ENCODE assay signal across 8 cellular contexts in genomic region chr16:67563708-67564468, GRCh38. TPM values are rescaled to one million over a fixed set of nuclear protein-coding genes. Genes with fewer than 3 reads are reported as not detected.
A peak's percentile ranks its signal among the peaks of the same experiment; 100 is the strongest.
DNase-seq lines count a peak whose midpoint lies in the region; ATAC-seq, FAIRE-seq and TF ChIP-seq lines count a peak whose summit lies in the region.

No MANE protein-coding gene starts in this region.

- ATAC-seq in Right ventricle myocardium superior (ENCODE audit: poor library complexity): peak; percentile 19
- ATAC-seq in Right ventricle myocardium inferior: no peak
- ATAC-seq in K562: no peak
- ATAC-seq in HG03097 (IDR thresholded peaks at IDR 0.05; ENCODE audit: low FRiP score, unreplicated experiment): no peak

- WGBS in K562 (ENCODE audit: insufficient coverage, low coverage, missing lambda C conversion rate): under 1% methylated on average over 20 of the region's 20 CpGs

- H3K9ac ChIP-seq in K562 (ENCODE audit: insufficient read depth in 1 of 2, low read depth in 2 of 2, low read length in 2 of 2): peak overlapping the region; percentile 97 to 99

- TF ChIP-seq RAD21 in K562 (CRISPR knock-in tag; conservative IDR thresholded peaks at IDR 0.05 in 1 of 2, IDR thresholded peaks at IDR 0.05 in 1 of 2): no peak

- H3K27me3 ChIP-seq in K562 (ENCODE audit: control insufficient read depth in 2 of 2, insufficient read depth in 2 of 2, low read length in 2 of 2) (no peaks in the 10 kb centered on the region), layer of hippocampus (ENCODE audit: control insufficient read depth, insufficient read depth, low read length) (no peaks in the 10 kb centered on the region)

- CTCF ChIA-PET in K562 (lab: Yijun Ruan, JAX; ENCODE audit: low intra/inter-chr PET ratio): interaction anchor here (0.5 to 2.3 kb wide), 2 partner anchors 43 to 97 kb away, joined by 3 to 17 read pairs; partner anchors contain the start of gene PARD6A

- in situ Hi-C loops in K562 (cut with MboI): no loop called here

- H3K79me2 ChIP-seq in K562 (ENCODE audit: control insufficient read depth, insufficient read depth, low read length): peaks cover 73% of the 10 kb centered on the region

- no peak for DNase-seq in Right ventricle myocardium superior
- DNase-seq in Right ventricle myocardium inferior (ENCODE audit: missing footprints): no peak
- peak; percentile 73 for DNase-seq in NOMO-1 treated with dmso at 0.1 percent for 144 hours (lab: John Stamatoyannopoulos, UW; ENCODE audit: unreplicated experiment)
- DNase-seq in K562 (ENCODE audit: extremely low read depth in 1 of 4, low spot score in 3 of 4): peak in 1 of 4 experiments; percentile 48
- peak in 1 of 49 donors; percentile 24 for DNase-seq in substantia nigra (lab: John Stamatoyannopoulos, UW)
- no peak for DNase-seq in stimulated activated CD4-positive, alpha-beta T cell treated with anti-CD3 and anti-CD28 coated beads, Interleukin-4, amount 100 ng/mL, for 1 hour

- peak overlapping the region; percentile 97 for H3K4me3 ChIP-seq in K562

- TSS peak; percentile 73 for BruUV-seq in K562 (replicated peaks; lab: Mats Ljungman, UMichigan)

- POLR2A ChIA-PET in K562 (lab: Yijun Ruan, JAX): interaction anchor here (0.6 to 3.2 kb wide), 10 partner anchors 11 to 341 kb away, joined by 3 to 13 read pairs (median 3); no protein-coding TSS in a partner anchor

- H3K9me3 ChIP-seq in K562 (replicated peaks; ENCODE audit: control insufficient read depth, insufficient read depth, low read depth, low read length): no peaks in the 10 kb centered on the region

- H3K4me2 ChIP-seq in K562 (ENCODE audit: insufficient read depth, low read length): peak overlapping the region; percentile 90

- no peak for TF ChIP-seq CTCF in K562 (IDR thresholded peaks at IDR 0.05 in 2 of 3, conservative IDR thresholded peaks at IDR 0.05 in 1 of 3; ENCODE audit: insufficient read depth in 2 of 3, low read depth in 1 of 3, low read length in 3 of 3)

- H4K20me1 ChIP-seq in K562 (replicated peaks; ENCODE audit: control insufficient read depth, insufficient read depth, low read length): no peaks in the 10 kb centered on the region

- peaks cover 15 to 27% of the 10 kb centered on the region in 2 experiments; a peak in 4 of 5 replicates for H3K4me1 ChIP-seq in K562 (replicated peaks in 1 of 2; ENCODE audit: control insufficient read depth in 2 of 2, insufficient read depth in 2 of 2, low read length in 2 of 2)

- H2AFZ ChIP-seq in K562 (ENCODE audit: low read depth, low read length): peak overlapping the region; percentile 82

- no peaks in the 10 kb centered on the region for H3K9me1 ChIP-seq in K562 (ENCODE audit: control insufficient read depth, insufficient read depth, low read length)

- peak; percentile 40 for FAIRE-seq in K562 (lab: Jason Lieb, UNC)

- TF ChIP-seq POLR2A in K562 (conservative IDR thresholded peaks at IDR 0.05): no peak

- intact Hi-C loops in Right ventricle myocardium superior (cut with DNase I) (loop anchor here (5.0 to 10.0 kb wide), 2 partner anchors 71 to 98 kb away; partner anchors contain the start of genes ACD and PARD6A), Right ventricle myocardium inferior (cut with DNase I) (loop anchor here (2.0 kb wide), 4 partner anchors 17 to 79 kb away; no protein-coding TSS in a partner anchor), K562 (cut with micrococcal nuclease) (loop anchor here (2.0 to 5.0 kb wide), 3 partner anchors 43 to 103 kb away; partner anchors contain the start of genes C16orf86 and ENKD1)

- H3K36me3 ChIP-seq in K562 (ENCODE audit: control insufficient read depth, insufficient read depth, low read length): peaks cover 4% of the 10 kb centered on the region; the same call in 1 of the 3 replicates

- TF ChIP-seq EP300 in K562 (IDR thresholded peaks at IDR 0.05; ENCODE audit: low read length): no peak

- H3K27ac ChIP-seq in K562 (ENCODE audit: extremely low read depth, low read depth, low read length) (peak overlapping the region; percentile 98), layer of hippocampus (ENCODE audit: low read depth, low read length) (peak overlapping the region; percentile 97), substantia nigra (ENCODE audit: low read depth, low read length, poor library complexity, severe bottlenecking) (peak overlapping the region; percentile 95)

TF ChIP-seq in K562, 482 proteins besides CTCF, POLR2A, EP300 and RAD21 (continues in another document):
- TF ChIP-seq IRF9 (tag; IDR thresholded peaks at IDR 0.05): peak; percentile 54; the same call in 1 of the 2 replicates
- TF ChIP-seq MLLT1 (IDR thresholded peaks at IDR 0.05): peak in 1 of 2 experiments; percentile 34; a peak in 1 of 4 replicates
- TF ChIP-seq HMBOX1 (IDR thresholded peaks at IDR 0.05): peak; percentile 53; the same call in 1 of the 2 replicates
- TF ChIP-seq FOXJ2 (tag; IDR thresholded peaks at IDR 0.05): peak; percentile 56; the same call in 1 of the 2 replicates

RNA-seq across cellular contexts. Expression of gene CTCF, which starts 1.6 kb away (rescaled TPM):
- total RNA-seq in Right ventricle myocardium superior: 24.9 TPM
- 28.2 TPM for total RNA-seq in Right ventricle myocardium inferior
- total RNA-seq in K562 (2011; cell fraction: chromatin; rRNA removed; ENCODE audit: low replicate concordance): 41.2 and 61.0 TPM in 2 replicates
- 26.5 and 26.8 TPM in 2 replicates for total RNA-seq in K562 (2011; cell fraction: nucleolus; rRNA removed)
- 34.7 and 46.6 TPM in 2 replicates for total RNA-seq in K562 (2011; cell fraction: nucleoplasm; rRNA removed)
- total RNA-seq in K562 (2014; rRNA removed): 31.3 and 34.6 TPM in 2 replicates
- 36.5 and 37.6 TPM in 2 replicates for total RNA-seq in K562 (2014; rRNA removed; fragmentation: Illumina TruSeq; extraction: Trizol)
- 45.1 and 49.2 TPM in 2 replicates for total RNA-seq in K562 (2015; rRNA removed; fragmentation: Illumina TruSeq; extraction: Trizol)
- 37.5 and 37.9 TPM in 2 replicates for total RNA-seq in K562 (2021)
- polyA plus RNA-seq in K562 (2011; rRNA removed): 21.0 and 33.9 TPM in 2 replicates
- polyA plus RNA-seq in K562 (2011; cell fraction: cytosol; rRNA removed): 17.2 and 19.3 TPM in 2 replicates
- polyA plus RNA-seq in K562 (2011; cell fraction: nucleus; rRNA removed): 12.8 and 14.9 TPM in 2 replicates
- 27.6 and 33.5 TPM in 2 replicates for polyA plus RNA-seq in K562 (2012)
- polyA plus RNA-seq in K562 (2014; fragmentation: Illumina TruSeq; extraction: Trizol): 41.0 and 47.1 TPM in 2 replicates
- 10 to 100 TPM in 1 of 2 experiments, 1 to 10 TPM in 1; 7.8 to 11.0 TPM for polyA plus RNA-seq in K562 (2014; fragmentation: Nextera tagmentation; extraction: Ambion mirVana)
- polyA plus RNA-seq in K562 (2014; rRNA removed): 26.4 and 27.5 TPM in 2 replicates
- 34.2 and 51.3 TPM in 2 replicates for polyA minus RNA-seq in K562 (2011; rRNA and poly(A)+ RNA removed)
- polyA minus RNA-seq in K562 (2011; cell fraction: cytosol; rRNA and poly(A)+ RNA removed): 21.9 and 28.2 TPM in 2 replicates
- polyA minus RNA-seq in K562 (2011; cell fraction: nucleus; rRNA and poly(A)+ RNA removed): 10.4 and 17.2 TPM in 2 replicates

RNA-seq across cellular contexts. Expression of gene RIPOR1, which starts 35.3 kb away (rescaled TPM):
- total RNA-seq in Right ventricle myocardium superior: 73.7 TPM
- total RNA-seq in Right ventricle myocardium inferior: 68.4 TPM
- 26.1 and 49.9 TPM in 2 replicates for total RNA-seq in K562 (2011; cell fraction: chromatin; rRNA removed; ENCODE audit: low replicate concordance)
- 21.0 and 27.9 TPM in 2 replicates for total RNA-seq in K562 (2011; cell fraction: nucleolus; rRNA removed)
- total RNA-seq in K562 (2011; cell fraction: nucleoplasm; rRNA removed): 23.4 and 27.7 TPM in 2 replicates
- 3.5 and 7.9 TPM in 2 replicates for total RNA-seq in K562 (2014; rRNA removed)
- total RNA-seq in K562 (2014; rRNA removed; fragmentation: Illumina TruSeq; extraction: Trizol): 1.2 and 1.4 TPM in 2 replicates
- total RNA-seq in K562 (2015; rRNA removed; fragmentation: Illumina TruSeq; extraction: Trizol): 3.0 and 3.1 TPM in 2 replicates
- 25.4 and 31.1 TPM in 2 replicates for total RNA-seq in K562 (2021)
- 2.2 and 6.3 TPM in 2 replicates for polyA plus RNA-seq in K562 (2011; rRNA removed)
- 1.4 and 2.4 TPM in 2 replicates for polyA plus RNA-seq in K562 (2011; cell fraction: cytosol; rRNA removed)
- 19.6 and 20.6 TPM in 2 replicates for polyA plus RNA-seq in K562 (2011; cell fraction: nucleus; rRNA removed)
- polyA plus RNA-seq in K562 (2012): 14.5 and 15.2 TPM in 2 replicates
- 10.0 and 14.1 TPM in 2 replicates for polyA plus RNA-seq in K562 (2014; fragmentation: Illumina TruSeq; extraction: Trizol)
- polyA plus RNA-seq in K562 (2014; fragmentation: Nextera tagmentation; extraction: Ambion mirVana): under 1 TPM; 0.36 to 0.37 TPM
- polyA plus RNA-seq in K562 (2014; rRNA removed): 7.2 and 9.2 TPM in 2 replicates
- polyA minus RNA-seq in K562 (2011; rRNA and poly(A)+ RNA removed): 4.9 and 6.9 TPM in 2 replicates
- polyA minus RNA-seq in K562 (2011; cell fraction: cytosol; rRNA and poly(A)+ RNA removed): 8.8 and 31.9 TPM in 2 replicates
- polyA minus RNA-seq in K562 (2011; cell fraction: nucleus; rRNA and poly(A)+ RNA removed): 7.0 and 19.2 TPM in 2 replicates
